8 cellular contexts compared by ENCODE assay signal in the genomic region with DNA sequence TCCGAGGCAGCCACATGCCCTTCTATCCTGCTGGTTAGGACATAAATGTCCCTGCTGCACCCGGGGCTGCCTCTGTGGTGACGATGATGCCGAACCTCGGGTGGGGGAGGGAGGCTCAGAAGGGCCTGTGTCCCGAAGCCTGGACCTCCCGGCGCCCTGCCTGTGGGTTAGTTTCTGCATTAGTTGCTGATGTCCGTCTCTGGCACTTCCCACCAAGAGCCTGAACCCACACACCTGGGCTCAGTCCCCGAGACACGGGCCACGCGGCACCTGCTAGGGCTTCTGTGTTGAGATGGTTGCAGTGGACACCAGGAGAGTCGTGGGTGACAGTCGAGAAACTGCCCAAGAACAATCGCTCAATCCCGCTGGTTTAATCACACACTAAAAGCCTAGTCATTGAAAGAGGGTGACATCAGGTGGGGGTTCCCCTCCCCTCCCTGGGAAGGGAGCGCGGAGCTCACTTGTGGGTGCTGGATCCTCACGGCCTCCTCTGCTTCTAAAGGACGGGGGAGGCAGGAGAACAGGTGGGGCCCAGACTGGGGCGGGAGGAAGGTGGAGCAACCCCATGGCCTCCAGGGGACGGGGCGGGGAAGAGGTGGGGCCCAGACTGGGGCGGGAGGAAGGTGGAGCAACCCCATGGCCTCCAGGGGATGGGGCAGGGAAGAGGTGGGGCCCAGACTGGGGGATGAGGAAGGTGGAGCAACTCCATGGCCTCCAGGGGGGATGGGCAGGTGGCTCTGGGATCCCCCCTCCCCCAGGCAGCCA. TPM values are rescaled to one million over a fixed set of nuclear protein-coding genes. Genes with fewer than 3 reads are reported as not detected.
DNase-seq lines count a peak whose midpoint lies in the region; ATAC-seq, FAIRE-seq and TF ChIP-seq lines count a peak whose summit lies in the region.
"Not testable (repeated sequence)": the region's sequence is repeated elsewhere in the genome, so short reads cannot be mapped to it uniquely, and the experiment has no call there.

No MANE protein-coding gene starts in this region.

- not testable (repeated sequence) for H3K36me3 ChIP-seq in OCI-LY3 (replicated peaks; ENCODE audit: low read depth, low read length); H1 (ENCODE audit: control insufficient read depth in 2 of 4, insufficient read depth in 4 of 4, low read length in 3 of 4); HepG2 (replicated peaks in 1 of 2; ENCODE audit: control insufficient read depth in 1 of 2, insufficient read depth in 2 of 2, low read length in 2 of 2)

- not testable (repeated sequence) for FAIRE-seq in H1 (lab: Jason Lieb, UNC); HepG2 (lab: Jason Lieb, UNC)

- not testable (repeated sequence) for TF ChIP-seq EP300 in H1 (IDR thresholded peaks at IDR 0.05; ENCODE audit: borderline replicate concordance in 1 of 2, low read depth in 2 of 2, low read length in 2 of 2); HepG2 (IDR thresholded peaks at IDR 0.05; ENCODE audit: low read depth in 2 of 2, low read length in 2 of 2); HepG2 (CRISPR knock-in tag; IDR thresholded peaks at IDR 0.05; ENCODE audit: borderline replicate concordance)

- peak; percentile 100 for ATAC-seq in GM21515 (IDR thresholded peaks at IDR 0.05; ENCODE audit: unreplicated experiment)
- peak; percentile 85 for ATAC-seq in HG03520 (IDR thresholded peaks at IDR 0.05; ENCODE audit: unreplicated experiment)
- peak; percentile 58 for ATAC-seq in HepG2

- BruUV-seq in HepG2 (replicated peaks; lab: Mats Ljungman, UMichigan) = not testable (repeated sequence)

- not testable (repeated sequence) for H3K56ac ChIP-seq in H1 (replicated peaks; ENCODE audit: insufficient read length, low read depth, low read length)

- H3K4me3 ChIP-seq in OCI-LY3 (ENCODE audit: low read length) (peak overlapping the region; percentile 55; the same call in 1 of the 2 replicates), H1 (ENCODE audit: extremely low read depth in 1 of 4, insufficient read depth in 2 of 4, low read depth in 3 of 4, low read length in 4 of 4) (peak overlapping the region in 1 of 4 experiments; percentile 29; a peak in 1 of 8 replicates)
- not testable (repeated sequence) for H3K4me3 ChIP-seq in HepG2 (replicated peaks in 1 of 3; ENCODE audit: insufficient read depth in 1 of 3, low read depth in 2 of 3, low read length in 3 of 3)

- DNase-seq in ELF-1 (ENCODE audit: low read depth, low spot score) = peak; percentile 86
- peak; percentile 82 for DNase-seq in activated CD8-positive, alpha-beta memory T cell treated with anti-CD3 and anti-CD28 coated beads for 24 hours
- peak; percentile 71 to 85 for DNase-seq in H1 (ENCODE audit: low read depth in 1 of 2, low spot score in 2 of 2)
- not testable (repeated sequence) for DNase-seq in HepG2 (ENCODE audit: low spot score)
- peak; percentile 48 for DNase-seq in stimulated activated CD8-positive, alpha-beta memory T cell treated with anti-CD3 and anti-CD28 coated beads, Interleukin-4, amount 100 ng/mL, for 24 hours (ENCODE audit: low read depth)

- TF ChIP-seq POLR2A in H1 (IDR thresholded peaks at IDR 0.05; ENCODE audit: control extremely low read depth in 1 of 2, low read depth in 2 of 2, low read length in 2 of 2); HepG2 (IDR thresholded peaks at IDR 0.05; ENCODE audit: insufficient read depth in 1 of 2, low read depth in 2 of 2, low read length in 2 of 2): not testable (repeated sequence)

- TF ChIP-seq RAD21 in H1 (IDR thresholded peaks at IDR 0.05 in 1 of 2, conservative IDR thresholded peaks at IDR 0.05 in 1 of 2; ENCODE audit: low read depth in 2 of 2, low read length in 2 of 2); HepG2 (CRISPR knock-in tag; IDR thresholded peaks at IDR 0.05): not testable (repeated sequence)

- not testable (repeated sequence) for H3K79me1 ChIP-seq in H1 (ENCODE audit: low read depth, low read length)

- H3K4me1 ChIP-seq in OCI-LY3 (ENCODE audit: low read length); HepG2 (ENCODE audit: insufficient read depth, low read length): not testable (repeated sequence)
- peaks cover 0 to 12% (median 7%) of the 10 kb centered on the region in 4 experiments; a peak in 5 of 7 replicates for H3K4me1 ChIP-seq in H1 (replicated peaks in 1 of 4; ENCODE audit: control insufficient read depth in 3 of 4, insufficient read depth in 4 of 4, low read length in 3 of 4)

- not testable (repeated sequence) for H3K23ac ChIP-seq in H1 (ENCODE audit: insufficient read length)

- intact Hi-C loops in HepG2 (cut with micrococcal nuclease; ENCODE audit: unreplicated experiment) = not testable (repeated sequence)

- H2BK120ac ChIP-seq in H1 (replicated peaks; ENCODE audit: low read depth, low read length) = not testable (repeated sequence)

- peak overlapping the region; percentile 91 for H4K91ac ChIP-seq in H1 (replicated peaks; ENCODE audit: insufficient read length, low read length)

- not testable (repeated sequence) for H3K27ac ChIP-seq in OCI-LY3 (ENCODE audit: low read length); H1 (ENCODE audit: low read depth, low read length); HepG2 (ENCODE audit: extremely low read length, insufficient read depth, low read length)

- H3K14ac ChIP-seq in H1 (ENCODE audit: insufficient read length) = not testable (repeated sequence)

- WGBS in H1 (ENCODE audit: extremely low coverage in 1 of 2, insufficient coverage in 1 of 2, insufficient read length in 1 of 2, insufficient replicate concordance in 2 of 2, low coverage in 1 of 2, low lambda C conversion rate in 2 of 2, missing lambda C conversion rate in 1 of 2), 2 experiments = 78% methylated on average over 16 of the region's 25 CpGs; no CpG with 5 or more reads in 1 of the 2 experiments
- WGBS in HepG2 (ENCODE audit: low lambda C conversion rate) = 6% methylated on average over 9 of the region's 25 CpGs

- H2AK5ac ChIP-seq in H1 (ENCODE audit: low read depth, low read length) = not testable (repeated sequence)

- not testable (repeated sequence) for H3K9ac ChIP-seq in OCI-LY3 (ENCODE audit: low read length); H1 (replicated peaks in 1 of 4; ENCODE audit: extremely low read depth in 1 of 4, low read depth in 3 of 4, low read length in 3 of 4); HepG2 (ENCODE audit: insufficient read depth, low read depth, low read length)

- H4K5ac ChIP-seq in H1 (ENCODE audit: insufficient read length, low read depth, low read length) = not testable (repeated sequence)

- H2BK20ac ChIP-seq in H1 (ENCODE audit: low read length) = not testable (repeated sequence)

- peak overlapping the region; percentile 90; the same call in 1 of the 2 replicates for H2BK12ac ChIP-seq in H1 (ENCODE audit: low read depth, low read length)

- H4K8ac ChIP-seq in H1 (ENCODE audit: extremely low read depth, insufficient read depth, low read length) = not testable (repeated sequence)

- not testable (repeated sequence) for H3K23me2 ChIP-seq in H1 (ENCODE audit: low read depth, low read length)

- H3K4me2 ChIP-seq in OCI-LY3 (ENCODE audit: low read length) (peak overlapping the region; percentile 48), H1 (ENCODE audit: insufficient read depth in 1 of 2, low read depth in 2 of 2, low read length in 2 of 2) (peak overlapping the region; percentile 42 to 52; a peak in 3 of 4 replicates)
- not testable (repeated sequence) for H3K4me2 ChIP-seq in HepG2 (ENCODE audit: low read depth, low read length)

- POLR2A ChIA-PET in H1 (lab: Charles Lee; ENCODE audit: partially characterized antibody) = interaction anchor here (0.7 kb wide), 1 partner anchor 60 kb away, joined by 3 read pairs; no protein-coding TSS in a partner anchor
- POLR2A ChIA-PET in HepG2 (lab: Yijun Ruan, JAX) = not testable (repeated sequence)

- H3K18ac ChIP-seq in H1 (ENCODE audit: extremely low read depth, low read length) = peak overlapping the region; percentile 71

- H2BK5ac ChIP-seq in H1 (ENCODE audit: low read depth, low read length) = not testable (repeated sequence)

- TF ChIP-seq CTCF in OCI-LY3 (IDR thresholded peaks at IDR 0.05; ENCODE audit: low read depth, low read length); H1 (IDR thresholded peaks at IDR 0.05; ENCODE audit: control extremely low read depth in 1 of 3, insufficient read depth in 1 of 3, low read depth in 1 of 3, low read length in 3 of 3); HepG2 (CRISPR knock-in tag; IDR thresholded peaks at IDR 0.05): not testable (repeated sequence)

- not testable (repeated sequence) for H4K20me1 ChIP-seq in OCI-LY3 (ENCODE audit: insufficient read depth, low read length); H1 (replicated peaks in 1 of 2; ENCODE audit: control insufficient read depth in 1 of 2, insufficient read depth in 2 of 2, low read length in 2 of 2); HepG2 (ENCODE audit: insufficient read depth, low read length)

- H3K79me2 ChIP-seq in OCI-LY3 (ENCODE audit: low read length); H1 (ENCODE audit: control insufficient read depth in 1 of 2, insufficient read depth in 2 of 2, low read length in 2 of 2); HepG2 (ENCODE audit: insufficient read depth, low read length): not testable (repeated sequence)

- not testable (repeated sequence) for H2AFZ ChIP-seq in OCI-LY3 (ENCODE audit: low read depth, low read length); HepG2 (ENCODE audit: low read length)
- H2AFZ ChIP-seq in H1 (ENCODE audit: low read length) = peak overlapping the region; percentile 76; the same call in 1 of the 2 replicates

- CTCF ChIA-PET in H1 (lab: Charles Lee; ENCODE audit: partially characterized antibody) = interaction anchor here (1.1 kb wide), 1 partner anchor 72 kb away, joined by 3 read pairs; no protein-coding TSS in a partner anchor
- CTCF ChIA-PET in HepG2 (lab: Yijun Ruan, JAX; ENCODE audit: low intra/inter-chr PET ratio, low total read pairs) = not testable (repeated sequence)

- not testable (repeated sequence) for H2BK15ac ChIP-seq in H1 (ENCODE audit: low read length)

- H3K27me3 ChIP-seq in OCI-LY3 (ENCODE audit: low read depth, low read length); H1 (replicated peaks in 1 of 4; ENCODE audit: control insufficient read depth in 3 of 4, extremely low read depth in 1 of 4, insufficient read depth in 3 of 4, low read length in 3 of 4): not testable (repeated sequence)
- peaks cover 7 to 36% of the 10 kb centered on the region in 2 experiments; a peak in 4 of 5 replicates for H3K27me3 ChIP-seq in HepG2 (ENCODE audit: control insufficient read depth in 1 of 2, insufficient read depth in 2 of 2, low read length in 2 of 2)

- H3K9me3 ChIP-seq in OCI-LY3 (ENCODE audit: insufficient read depth, low read length); H1 (ENCODE audit: insufficient read depth in 2 of 2, low read depth in 1 of 2, low read length in 1 of 2); HepG2 (ENCODE audit: low read length): not testable (repeated sequence)

- in situ Hi-C loops in HepG2 (cut with HindIII; ENCODE audit: extremely low pct_ligation_motif_present, low pct_unique_long_range_greater_than_20kb) = not testable (repeated sequence)

- H3K4ac ChIP-seq in H1 (replicated peaks; ENCODE audit: insufficient read length, low read depth, low read length) = not testable (repeated sequence)

RNA-seq across cellular contexts. Expression of a gene that starts 29.0 kb away (rescaled TPM):
- total RNA-seq in H1 (2021; fragmentation: NEBNext Ultra II Directional; extraction: Animal tissue kit (Norgen Biotek cat#: 25700)) = 48.3 and 49.5 TPM in 2 replicates
- polyA plus RNA-seq in H1 (2011; rRNA removed) = 36.5 and 64.4 TPM in 2 replicates
- 25.1 TPM for polyA plus RNA-seq in H1 (2011; cell fraction: cytosol; rRNA removed)
- polyA plus RNA-seq in H1 (2011; cell fraction: nucleus; rRNA removed) = 154 TPM
- 35.4 to 37.3 TPM (median 36.3 TPM) in 4 replicates for polyA plus RNA-seq in H1 (2012, experiment 1 of 2)
- polyA plus RNA-seq in H1 (2012, experiment 2 of 2) = 13.3 TPM
- 51.5 TPM for polyA plus RNA-seq in H1 (2013, experiment 1 of 2)
- polyA plus RNA-seq in H1 (2013, experiment 2 of 2) = 47.2 TPM
- 18.9 and 20.6 TPM in 2 replicates for polyA minus RNA-seq in H1 (2011; rRNA and poly(A)+ RNA removed)
- polyA minus RNA-seq in H1 (2011; cell fraction: cytosol; rRNA and poly(A)+ RNA removed) = 20.5 TPM
- polyA minus RNA-seq in H1 (2011; cell fraction: nucleus; rRNA and poly(A)+ RNA removed) = 37.8 TPM
- total RNA-seq in HepG2 (2016; rRNA removed; fragmentation: Illumina TruSeq; extraction: Trizol) = 17.5 and 27.7 TPM in 2 replicates
- 7.2 and 7.9 TPM in 2 replicates for total RNA-seq in HepG2 (2016; cell fraction: cytosol; rRNA removed; fragmentation: Illumina TruSeq; extraction: Trizol; ENCODE audit: low read depth)
- 15.1 and 26.9 TPM in 2 replicates for total RNA-seq in HepG2 (2016; cell fraction: insoluble cytoplasmic fraction; rRNA removed; fragmentation: Illumina TruSeq; extraction: Trizol)
- total RNA-seq in HepG2 (2016; cell fraction: membrane; rRNA removed; fragmentation: Illumina TruSeq; extraction: Trizol) = 10.8 and 11.0 TPM in 2 replicates
- total RNA-seq in HepG2 (2016; cell fraction: nucleus; rRNA removed; fragmentation: Illumina TruSeq; extraction: Trizol) = 29.8 and 36.2 TPM in 2 replicates
- 17.1 and 20.2 TPM in 2 replicates for polyA plus RNA-seq in HepG2 (2011; rRNA removed)
- 5.4 and 8.3 TPM in 2 replicates for polyA plus RNA-seq in HepG2 (2011; cell fraction: cytosol; rRNA removed)
- polyA plus RNA-seq in HepG2 (2011; cell fraction: nucleus; rRNA removed) = 141 and 195 TPM in 2 replicates
- polyA plus RNA-seq in HepG2 (2012) = 22.3 and 23.2 TPM in 2 replicates
- polyA plus RNA-seq in HepG2 (2016; cell fraction: cytosol; fragmentation: Illumina TruSeq; extraction: Trizol; ENCODE audit: low read depth) = 2.8 and 3.5 TPM in 2 replicates
- polyA plus RNA-seq in HepG2 (2016; cell fraction: insoluble cytoplasmic fraction; fragmentation: Illumina TruSeq; extraction: Trizol; ENCODE audit: low read depth) = 23.0 and 24.3 TPM in 2 replicates
- polyA plus RNA-seq in HepG2 (2016; cell fraction: membrane; fragmentation: Illumina TruSeq; extraction: Trizol; ENCODE audit: low read depth) = 6.0 and 8.0 TPM in 2 replicates
- polyA plus RNA-seq in HepG2 (2016; cell fraction: nucleus; fragmentation: Illumina TruSeq; extraction: Trizol; ENCODE audit: insufficient read depth, low read depth) = 58.2 and 63.9 TPM in 2 replicates
- 37.5 and 46.2 TPM in 2 replicates for polyA minus RNA-seq in HepG2 (2011; rRNA and poly(A)+ RNA removed; ENCODE audit: low replicate concordance)
- 5.8 and 7.3 TPM in 2 replicates for polyA minus RNA-seq in HepG2 (2011; cell fraction: cytosol; rRNA and poly(A)+ RNA removed)
- polyA minus RNA-seq in HepG2 (2011; cell fraction: nucleus; rRNA and poly(A)+ RNA removed) = 47.1 and 67.0 TPM in 2 replicates
